In genomic region chr7:30467275-30467674, GRCh38 we compare ENCODE assay signal across 16 cellular contexts. TPM values are rescaled to one million over a fixed set of nuclear protein-coding genes. Genes with fewer than 3 reads are reported as not detected.
DNase-seq lines count a peak whose midpoint lies in the region; ATAC-seq and TF ChIP-seq lines count a peak whose summit lies in the region.
"Had no signal": no experiment of that assay in that cellular context is flagged by ENCODE, and none has a peak within 500 bp of the region (broad histone marks: within the 10 kb centered on the region; RNA-seq: fewer than 3 reads in every experiment).

No MANE protein-coding gene starts in this region.

- no peaks in the 10 kb centered on the region for H3K36me3 Mint-ChIP-seq in type B pancreatic cell

- no peak overlapping the region for H3K27ac Mint-ChIP-seq in type B pancreatic cell

- no peak overlapping the region for H3K4me3 ChIP-seq in lower lobe of right lung
- no peak overlapping the region for H3K4me3 ChIP-seq in upper lobe of left lung
- H3K4me3 ChIP-seq: HAP-1, K562 had no signal

- H3K27me3 ChIP-seq in lower lobe of right lung (ENCODE audit: low read depth) (no peaks in the 10 kb centered on the region), upper lobe of left lung (no peaks in the 10 kb centered on the region)

- no peak for TF ChIP-seq EP300 in upper lobe of left lung (IDR thresholded peaks at IDR 0.05)

- peaks cover 63% of the 10 kb centered on the region for H3K4me1 Mint-ChIP-seq in type B pancreatic cell (ENCODE audit: unreplicated experiment)

- H3K27ac ChIP-seq in lower lobe of right lung (peak overlapping the region; percentile 84), upper lobe of left lung (peak overlapping the region in 3 of 4 donors; percentile 84 to 94 (median 85))

- TF ChIP-seq CTCF in lower lobe of right lung (IDR thresholded peaks at IDR 0.05): no peak
- no peak for TF ChIP-seq CTCF in upper lobe of left lung (IDR thresholded peaks at IDR 0.05)
- TF ChIP-seq CTCF in type B pancreatic cell (conservative IDR thresholded peaks at IDR 0.05): no peak

- intact Hi-C loops in lower lobe of right lung (cut with DNase I): no loop called here

- no peaks in the 10 kb centered on the region for H3K9me3 ChIP-seq in lower lobe of right lung
- no peaks in the 10 kb centered on the region for H3K9me3 ChIP-seq in upper lobe of left lung
- H3K9me3 ChIP-seq: HAP-1 had no signal

- H3K36me3 ChIP-seq in lower lobe of right lung (peaks cover 4% of the 10 kb centered on the region), upper lobe of left lung (peaks cover 0 to 3% (median 0%) of the 10 kb centered on the region in 4 donors)
- H3K36me3 ChIP-seq: HAP-1 had no signal

- TF ChIP-seq POLR2A in upper lobe of left lung (IDR thresholded peaks at IDR 0.05): no peak

- H3K4me1 ChIP-seq in lower lobe of right lung (peaks cover 100% of the 10 kb centered on the region), upper lobe of left lung (peaks cover 75 to 89% (median 86%) of the 10 kb centered on the region in 4 donors)

- DNase-seq in activated CD8-positive, alpha-beta memory T cell treated with anti-CD3 and anti-CD28 coated beads for 24 hours: peak; percentile 5
- no peak for DNase-seq in activated CD8-positive, alpha-beta memory T cell treated with anti-CD3 and anti-CD28 coated beads, Interleukin-2, amount 50 U/mL, for 48 hours
- DNase-seq in RPMI8226: peak; percentile 76
- no peak for DNase-seq in lower lobe of right lung
- DNase-seq in upper lobe of left lung: no peak
- DNase-seq in type B pancreatic cell (ENCODE audit: extremely low spot score, unreplicated experiment): no peak
- DNase-seq in stimulated activated CD4-positive, alpha-beta T cell treated with anti-CD3 and anti-CD28 coated beads, Interleukin-4, amount 100 ng/mL, for 4 hours: no peak
- DNase-seq in GM19238 (ENCODE audit: insufficient read length, low spot score): no peak
- DNase-seq: 8988T; CD8-positive, alpha-beta memory T cell; DMS79; NCI-H1092 treated with DMSO at 0.1 percent for 48 hours; NCI-H524; SIG-M5 had no signal

- no peaks in the 10 kb centered on the region for H3K27me3 Mint-ChIP-seq in type B pancreatic cell
- H3K27me3 Mint-ChIP-seq: CD8-positive, alpha-beta memory T cell had no signal

- ATAC-seq in lower lobe of right lung: no peak
- no peak for ATAC-seq in upper lobe of left lung (ENCODE audit: low FRiP score in 2 of 2)
- ATAC-seq: K562 had no signal

- 57 to 70% methylated on average over 3 of the region's 3 CpGs for WGBS in upper lobe of left lung, 2 donors

- no peaks in the 10 kb centered on the region for H3K9me3 Mint-ChIP-seq in type B pancreatic cell
- H3K9me3 Mint-ChIP-seq: CD8-positive, alpha-beta memory T cell had no signal

- H3K4me3 Mint-ChIP-seq in type B pancreatic cell: no peak overlapping the region

RNA-seq across cellular contexts. Expression of gene NOD1, which starts 11.3 kb away (rescaled TPM):
- 42.9 TPM for total RNA-seq in lower lobe of right lung
- total RNA-seq in upper lobe of left lung: 10 to 100 TPM; 24.7 to 71.2 (median 38.0) TPM
- total RNA-seq in type B pancreatic cell (ENCODE audit: low replicate concordance): 10.9 and 11.4 TPM in 2 replicates

RNA-seq across cellular contexts. Expression of gene GGCT, which starts 37.4 kb away (rescaled TPM):
- total RNA-seq in lower lobe of right lung: 28.8 TPM
- total RNA-seq in upper lobe of left lung: 10 to 100 TPM; 12.6 to 26.2 (median 22.2) TPM
- total RNA-seq in type B pancreatic cell (ENCODE audit: low replicate concordance): 72.6 and 105 TPM in 2 replicates

Comparison
In these comparisons a context has a peak if more than half of its experiments do, and no peak if none do; other contexts are left out.
1. DNase-seq: peak in activated CD8-positive, alpha-beta memory T cell treated with anti-CD3 and anti-CD28 coated beads for 24 hours (single experiment) and RPMI8226 (single experiment); none in activated CD8-positive, alpha-beta memory T cell treated with anti-CD3 and anti-CD28 coated beads, Interleukin-2, amount 50 U/mL, for 48 hours (single experiment), lower lobe of right lung (single experiment), upper lobe of left lung (0 of 2), type B pancreatic cell (single experiment), stimulated activated CD4-positive, alpha-beta T cell treated with anti-CD3 and anti-CD28 coated beads, Interleukin-4, amount 100 ng/mL, for 4 hours (0 of 2) and GM19238 (single experiment).